ENCODE assay signal across 15 cellular contexts in the genomic region with DNA sequence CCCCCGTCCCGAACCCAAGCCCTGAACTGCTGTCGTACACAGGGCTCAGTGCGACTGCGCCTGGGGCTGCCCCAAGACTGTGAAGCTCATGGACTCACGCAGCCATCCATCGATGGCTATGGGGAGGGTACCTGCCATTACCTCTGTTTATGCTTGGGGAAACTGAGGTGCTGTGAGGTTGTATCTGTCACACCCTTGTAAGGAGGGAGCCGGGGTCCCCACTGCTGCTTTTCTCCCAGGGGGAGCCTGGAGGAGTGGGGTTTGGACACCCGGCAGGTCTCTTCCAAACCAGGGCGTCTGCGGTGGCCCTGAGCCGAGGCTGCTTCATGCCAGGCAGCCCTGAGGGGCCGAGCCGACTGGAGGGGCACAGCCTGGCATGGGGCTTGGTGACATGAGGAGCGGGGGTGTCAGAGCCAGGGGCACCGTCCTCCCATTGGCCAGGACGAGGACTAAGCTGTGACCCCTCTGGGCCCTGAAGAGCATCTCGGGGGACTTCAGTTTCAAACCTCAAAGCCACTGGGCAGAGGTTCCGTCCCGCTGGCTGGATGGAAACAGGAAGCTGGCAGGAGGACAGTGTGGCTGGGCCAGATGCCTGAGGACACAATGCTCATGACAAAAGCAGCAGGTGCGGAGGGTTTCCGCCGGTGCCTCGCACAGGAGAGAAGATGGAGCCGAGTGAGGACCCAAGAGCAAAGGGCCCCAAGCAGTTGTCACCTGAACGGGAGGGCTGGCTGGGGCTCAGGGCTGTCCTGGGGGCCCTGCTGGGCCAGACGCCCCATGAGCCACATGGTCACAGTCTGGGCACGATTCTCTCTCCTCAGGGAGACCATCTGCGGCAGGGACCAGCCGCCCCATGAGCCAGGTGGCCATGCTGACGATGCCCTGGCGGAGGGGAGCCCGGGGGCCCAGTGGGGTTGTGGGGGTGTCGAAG. TPM values are rescaled to one million over a fixed set of nuclear protein-coding genes. Genes with fewer than 3 reads are reported as not detected.
A peak's percentile ranks its signal among the peaks of the same experiment; 100 is the strongest.
DNase-seq lines count a peak whose midpoint lies in the region; ATAC-seq and TF ChIP-seq lines count a peak whose summit lies in the region.
"Had no signal": no experiment of that assay in that cellular context is flagged by ENCODE, and none has a peak within 500 bp of the region (broad histone marks: within the 10 kb centered on the region; RNA-seq: fewer than 3 reads in every experiment).

No MANE protein-coding gene starts in this region.

- DNase-seq in activated CD4-positive, alpha-beta T cell treated with anti-CD3 and anti-CD28 coated beads, Interleukin-2, amount 10 ng/mL, durations not matched to agents 7 days and 5 days, result peak; percentile 4
- DNase-seq in activated CD4-positive, alpha-beta T cell treated with anti-CD3 and anti-CD28 coated beads for 36 hours, result no peak
- DNase-seq in LNCaP clone FGC (ENCODE audit: low read depth) (peak; percentile 28), iPS-NIHi7 (ENCODE audit: extremely low spot score) (peak; percentile 12), PC-3 (no peak)
- DNase-seq in stimulated activated naive B cell treated with anti-CD40 and anti-IgM and Interleukin-4, amounts not matched to agents 10 μg/mL and 1 μg/mL and 100 μg/mL, for 72 hours, result no peak
- DNase-seq: activated T-cell treated with anti-CD3 and anti-CD28 coated beads, Interleukin-2, amount 50 U/mL, for 4 hours; anterior cingulate cortex; Kasumi-1; OCI-M1 had no signal

- peaks cover 41% of the 10 kb centered on the region for H3K36me3 Mint-ChIP-seq in activated CD4-positive, alpha-beta T cell treated with anti-CD3 and anti-CD28 coated beads, Interleukin-2, amount 10 ng/mL, durations not matched to agents 7 days and 5 days (ENCODE audit: low read depth)
- H3K36me3 Mint-ChIP-seq in activated CD4-positive, alpha-beta T cell treated with anti-CD3 and anti-CD28 coated beads for 36 hours (ENCODE audit: low read depth), result peaks cover 40% of the 10 kb centered on the region
- peaks cover 80 to 85% of the 10 kb centered on the region in 2 donors for H3K36me3 Mint-ChIP-seq in stimulated activated naive B cell treated with anti-CD40 and anti-IgM and Interleukin-4, amounts not matched to agents 10 μg/mL and 1 μg/mL and 100 μg/mL, for 72 hours

- no peak overlapping the region for H3K4me3 Mint-ChIP-seq in activated CD4-positive, alpha-beta T cell treated with anti-CD3 and anti-CD28 coated beads, Interleukin-2, amount 10 ng/mL, durations not matched to agents 7 days and 5 days
- no peak overlapping the region for H3K4me3 Mint-ChIP-seq in activated CD4-positive, alpha-beta T cell treated with anti-CD3 and anti-CD28 coated beads for 36 hours
- peak overlapping the region; percentile 29 to 62 for H3K4me3 Mint-ChIP-seq in stimulated activated naive B cell treated with anti-CD40 and anti-IgM and Interleukin-4, amounts not matched to agents 10 μg/mL and 1 μg/mL and 100 μg/mL, for 72 hours
- H3K4me3 Mint-ChIP-seq: activated T-cell treated with anti-CD3 and anti-CD28 coated beads, Interleukin-2, amount 50 U/mL, for 4 hours had no signal

- H3K9me2 ChIP-seq in PC-3 (replicated peaks; ENCODE audit: low read length), result no peaks in the 10 kb centered on the region

- CTCF ChIA-PET in activated CD4-positive, alpha-beta T cell treated with anti-CD3 and anti-CD28 coated beads, Interleukin-2, amount 10 ng/mL, durations not matched to agents 7 days and 5 days (lab: Charles Lee), result interaction anchor here (0.8 to 1.2 kb wide), 5 partner anchors 9 to 29 kb away, joined by 3 to 5 read pairs (median 3); no protein-coding TSS in a partner anchor
- CTCF ChIA-PET in activated CD4-positive, alpha-beta T cell treated with anti-CD3 and anti-CD28 coated beads for 36 hours (lab: Charles Lee), result no interaction called here
- CTCF ChIA-PET in PC-3 (lab: Charles Lee), result no interaction called here

- no peaks in the 10 kb centered on the region for H3K27me3 ChIP-seq in PC-3 (ENCODE audit: low read length)

- H3K79me2 ChIP-seq in PC-3 (ENCODE audit: low read length), result no peaks in the 10 kb centered on the region

- H3F3A ChIP-seq in PC-3 (ENCODE audit: low read length, unreplicated experiment), result peaks cover 5% of the 10 kb centered on the region

- no peak for ATAC-seq in activated CD4-positive, alpha-beta T cell treated with anti-CD3 and anti-CD28 coated beads for 36 hours
- ATAC-seq in stimulated activated naive B cell treated with anti-CD40 and anti-IgM and Interleukin-4, amounts not matched to agents 10 μg/mL and 1 μg/mL and 100 μg/mL, for 72 hours (replicated peaks), result peak in 1 of 2 donors; percentile 17
- ATAC-seq in PC-3, result no peak
- no peak for ATAC-seq in GM19035 (IDR thresholded peaks at IDR 0.05; ENCODE audit: unreplicated experiment)
- ATAC-seq in HG03432 (IDR thresholded peaks at IDR 0.05; ENCODE audit: unreplicated experiment), result no peak
- ATAC-seq: activated CD4-positive, CD25-positive, alpha-beta regulatory T cell treated with anti-CD3 and anti-CD28 coated beads, Interleukin-2, amount 50 U/mL, for 24 hours; activated T-cell treated with anti-CD3 and anti-CD28 coated beads, Interleukin-2, amount 50 U/mL, for 4 hours; T-cell had no signal

- no peaks in the 10 kb centered on the region for H4K20me1 ChIP-seq in PC-3 (ENCODE audit: low read length)

- H3K4me3 ChIP-seq in LNCaP clone FGC (ENCODE audit: low read depth, low read length) (no peak overlapping the region), PC-3 (ENCODE audit: low read length) (no peak overlapping the region)
- H3K4me3 ChIP-seq: dorsolateral prefrontal cortex had no signal

- no peak overlapping the region for H3K9ac ChIP-seq in PC-3 (ENCODE audit: low read length)

- H3K9me3 Mint-ChIP-seq in activated CD4-positive, alpha-beta T cell treated with anti-CD3 and anti-CD28 coated beads, Interleukin-2, amount 10 ng/mL, durations not matched to agents 7 days and 5 days, result peaks cover 13% of the 10 kb centered on the region
- H3K9me3 Mint-ChIP-seq in activated CD4-positive, alpha-beta T cell treated with anti-CD3 and anti-CD28 coated beads for 36 hours (ENCODE audit: low read depth), result peaks cover 10% of the 10 kb centered on the region
- peaks cover 9 to 11% of the 10 kb centered on the region in 2 donors for H3K9me3 Mint-ChIP-seq in stimulated activated naive B cell treated with anti-CD40 and anti-IgM and Interleukin-4, amounts not matched to agents 10 μg/mL and 1 μg/mL and 100 μg/mL, for 72 hours

- BruUV-seq in PC-3 (replicated peaks; lab: Mats Ljungman, UMichigan), result no TSS peak

- no peak for TF ChIP-seq CTCF in LNCaP clone FGC (IDR thresholded peaks at IDR 0.05; ENCODE audit: control insufficient read depth, extremely low read depth, insufficient read depth)
- no peak for TF ChIP-seq CTCF in PC-3 (conservative IDR thresholded peaks at IDR 0.05; ENCODE audit: low read depth, low read length)

- no peak overlapping the region for H3K4me2 ChIP-seq in PC-3 (ENCODE audit: low read length)

- H3K27ac Mint-ChIP-seq in activated CD4-positive, alpha-beta T cell treated with anti-CD3 and anti-CD28 coated beads, Interleukin-2, amount 10 ng/mL, durations not matched to agents 7 days and 5 days, result no peak overlapping the region
- no peak overlapping the region for H3K27ac Mint-ChIP-seq in activated CD4-positive, alpha-beta T cell treated with anti-CD3 and anti-CD28 coated beads for 36 hours
- H3K27ac Mint-ChIP-seq in stimulated activated naive B cell treated with anti-CD40 and anti-IgM and Interleukin-4, amounts not matched to agents 10 μg/mL and 1 μg/mL and 100 μg/mL, for 72 hours, result peak overlapping the region; percentile 93

- intact Hi-C loops in activated CD4-positive, alpha-beta T cell treated with anti-CD3 and anti-CD28 coated beads for 36 hours (cut with DNase I, micrococcal nuclease), result no loop called here
- intact Hi-C loops in PC-3 (cut with micrococcal nuclease), result no loop called here

- H3K4me1 ChIP-seq in PC-3 (ENCODE audit: insufficient read depth, low read length), result peaks cover 15% of the 10 kb centered on the region

- H3K27ac ChIP-seq in PC-3 (ENCODE audit: low read length), result no peak overlapping the region
- H3K27ac ChIP-seq: dorsolateral prefrontal cortex had no signal

- no peak overlapping the region for H2AFZ ChIP-seq in PC-3 (ENCODE audit: low read length)

- H3K4me1 Mint-ChIP-seq in activated CD4-positive, alpha-beta T cell treated with anti-CD3 and anti-CD28 coated beads, Interleukin-2, amount 10 ng/mL, durations not matched to agents 7 days and 5 days, result peaks cover 44% of the 10 kb centered on the region
- peaks cover 24% of the 10 kb centered on the region for H3K4me1 Mint-ChIP-seq in activated CD4-positive, alpha-beta T cell treated with anti-CD3 and anti-CD28 coated beads for 36 hours
- H3K4me1 Mint-ChIP-seq in stimulated activated naive B cell treated with anti-CD40 and anti-IgM and Interleukin-4, amounts not matched to agents 10 μg/mL and 1 μg/mL and 100 μg/mL, for 72 hours, result peaks cover 35 to 52% of the 10 kb centered on the region in 2 donors

- H3K36me3 ChIP-seq in PC-3 (ENCODE audit: low read depth, low read length), result no peaks in the 10 kb centered on the region

- H3K9me3 ChIP-seq in PC-3 (ENCODE audit: low read length), result no peaks in the 10 kb centered on the region

- H3K27me3 Mint-ChIP-seq in activated CD4-positive, alpha-beta T cell treated with anti-CD3 and anti-CD28 coated beads, Interleukin-2, amount 10 ng/mL, durations not matched to agents 7 days and 5 days, result no peaks in the 10 kb centered on the region
- no peaks in the 10 kb centered on the region for H3K27me3 Mint-ChIP-seq in activated CD4-positive, alpha-beta T cell treated with anti-CD3 and anti-CD28 coated beads for 36 hours
- H3K27me3 Mint-ChIP-seq in stimulated activated naive B cell treated with anti-CD40 and anti-IgM and Interleukin-4, amounts not matched to agents 10 μg/mL and 1 μg/mL and 100 μg/mL, for 72 hours, result peaks cover 21 to 26% of the 10 kb centered on the region in 2 donors

- POLR2A ChIA-PET in activated CD4-positive, alpha-beta T cell treated with anti-CD3 and anti-CD28 coated beads, Interleukin-2, amount 10 ng/mL, durations not matched to agents 7 days and 5 days (lab: Charles Lee), result no interaction called here
- POLR2A ChIA-PET in activated CD4-positive, alpha-beta T cell treated with anti-CD3 and anti-CD28 coated beads for 36 hours (lab: Charles Lee), result no interaction called here
- POLR2A ChIA-PET in PC-3 (lab: Charles Lee; ENCODE audit: unreplicated experiment), result no interaction called here

RNA-seq across cellular contexts. Expression of a gene that starts 54.4 kb away (rescaled TPM):
- total RNA-seq in activated CD4-positive, alpha-beta T cell treated with anti-CD3 and anti-CD28 coated beads, Interleukin-2, amount 10 ng/mL, durations not matched to agents 7 days and 5 days, result 10 to 100 TPM; 65.5 to 79.0 TPM
- total RNA-seq in activated CD4-positive, alpha-beta T cell treated with anti-CD3 and anti-CD28 coated beads for 36 hours, result 10 to 100 TPM; 49.7 to 62.7 TPM
- total RNA-seq in PC-3 (2014; rRNA removed), result 31.3 and 42.1 TPM in 2 replicates

Comparison
In these comparisons a context has a peak if more than half of its experiments do, and no peak if none do; other contexts are left out.
1. DNase-seq: peak in activated CD4-positive, alpha-beta T cell treated with anti-CD3 and anti-CD28 coated beads, Interleukin-2, amount 10 ng/mL, durations not matched to agents 7 days and 5 days (single experiment), LNCaP clone FGC (single experiment) and iPS-NIHi7 (single experiment); none in activated CD4-positive, alpha-beta T cell treated with anti-CD3 and anti-CD28 coated beads for 36 hours (single experiment), stimulated activated naive B cell treated with anti-CD40 and anti-IgM and Interleukin-4, amounts not matched to agents 10 μg/mL and 1 μg/mL and 100 μg/mL, for 72 hours (single experiment) and PC-3 (single experiment).
2. H3K4me3 Mint-ChIP-seq: peak in stimulated activated naive B cell treated with anti-CD40 and anti-IgM and Interleukin-4, amounts not matched to agents 10 μg/mL and 1 μg/mL and 100 μg/mL, for 72 hours (2 of 2); none in activated CD4-positive, alpha-beta T cell treated with anti-CD3 and anti-CD28 coated beads, Interleukin-2, amount 10 ng/mL, durations not matched to agents 7 days and 5 days (single experiment) and activated CD4-positive, alpha-beta T cell treated with anti-CD3 and anti-CD28 coated beads for 36 hours (single experiment).